Comparison of ENCODE assay signal across 1 cellular context in the genomic region with DNA sequence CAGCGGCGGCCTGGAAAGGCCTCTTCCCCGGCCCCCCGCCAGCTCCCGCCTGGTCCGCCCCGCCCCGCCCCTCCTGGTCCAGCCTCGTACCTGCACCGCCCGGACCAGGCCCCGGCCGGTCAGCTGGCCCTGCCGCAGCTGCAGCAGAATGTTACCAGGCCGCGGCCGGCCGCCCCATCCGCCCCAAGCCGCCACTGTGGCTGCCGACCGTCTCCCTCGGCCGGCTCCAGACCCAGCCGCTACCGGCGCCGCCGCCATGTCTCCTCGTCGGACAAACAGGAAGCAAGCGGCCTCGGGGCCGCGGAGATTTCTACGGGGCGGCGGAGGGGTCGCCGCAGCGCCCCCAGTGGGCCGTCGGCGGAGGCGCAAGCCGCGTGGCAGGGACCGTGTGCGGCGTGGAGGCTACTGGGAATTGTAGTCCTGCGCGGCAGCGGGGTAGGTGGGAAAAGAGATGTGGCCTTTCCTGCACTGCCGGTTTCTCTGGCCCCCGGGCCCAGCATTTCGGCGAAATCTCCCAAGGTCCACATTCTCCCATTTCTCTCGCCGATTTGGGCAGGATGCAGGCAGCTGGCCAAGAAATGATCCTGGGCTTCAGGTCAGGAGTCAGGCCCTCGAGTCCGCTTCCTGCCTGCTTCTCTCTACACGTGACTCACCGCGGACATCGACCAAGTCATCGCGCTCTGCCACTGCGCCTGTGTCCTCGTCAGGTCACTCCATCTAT.
TF ChIP-seq lines count a peak whose summit lies in the region.

A gene with protein sequence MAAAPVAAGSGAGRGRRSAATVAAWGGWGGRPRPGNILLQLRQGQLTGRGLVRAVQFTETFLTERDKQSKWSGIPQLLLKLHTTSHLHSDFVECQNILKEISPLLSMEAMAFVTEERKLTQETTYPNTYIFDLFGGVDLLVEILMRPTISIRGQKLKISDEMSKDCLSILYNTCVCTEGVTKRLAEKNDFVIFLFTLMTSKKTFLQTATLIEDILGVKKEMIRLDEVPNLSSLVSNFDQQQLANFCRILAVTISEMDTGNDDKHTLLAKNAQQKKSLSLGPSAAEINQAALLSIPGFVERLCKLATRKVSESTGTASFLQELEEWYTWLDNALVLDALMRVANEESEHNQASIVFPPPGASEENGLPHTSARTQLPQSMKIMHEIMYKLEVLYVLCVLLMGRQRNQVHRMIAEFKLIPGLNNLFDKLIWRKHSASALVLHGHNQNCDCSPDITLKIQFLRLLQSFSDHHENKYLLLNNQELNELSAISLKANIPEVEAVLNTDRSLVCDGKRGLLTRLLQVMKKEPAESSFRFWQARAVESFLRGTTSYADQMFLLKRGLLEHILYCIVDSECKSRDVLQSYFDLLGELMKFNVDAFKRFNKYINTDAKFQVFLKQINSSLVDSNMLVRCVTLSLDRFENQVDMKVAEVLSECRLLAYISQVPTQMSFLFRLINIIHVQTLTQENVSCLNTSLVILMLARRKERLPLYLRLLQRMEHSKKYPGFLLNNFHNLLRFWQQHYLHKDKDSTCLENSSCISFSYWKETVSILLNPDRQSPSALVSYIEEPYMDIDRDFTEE (minus strand): TSS at position 284 of the 721 bp plus-strand sequence. CDS start 26 bp downstream, at position 258.

TF ChIP-seq in K562, 482 proteins besides CTCF, POLR2A, EP300 and RAD21 (continued from another document and continues in another):
- TF ChIP-seq ZBTB40 (IDR thresholded peaks at IDR 0.05) = peak; percentile 64
- no peak for TF ChIP-seq ZBTB40 (CRISPR knock-in tag; IDR thresholded peaks at IDR 0.05)
- peak; percentile 95 for TF ChIP-seq TAF1 (IDR thresholded peaks at IDR 0.05; ENCODE audit: control insufficient read depth, extremely low read depth, insufficient read depth, low read length, severe bottlenecking)
- no peak for TF ChIP-seq HMG20A (CRISPR knock-in tag; conservative IDR thresholded peaks at IDR 0.05)
- TF ChIP-seq THAP12 (CRISPR knock-in tag; IDR thresholded peaks at IDR 0.05) = peak; percentile 54
- peak; percentile 78; the same call in 1 of the 2 replicates for TF ChIP-seq BACH1 (tag; IDR thresholded peaks at IDR 0.05)
- peak; percentile 51 for TF ChIP-seq TAF9B (IDR thresholded peaks at IDR 0.05; ENCODE audit: partially characterized antibody)
- TF ChIP-seq PML (IDR thresholded peaks at IDR 0.05; ENCODE audit: low read length) = peak; percentile 51; the same call in 1 of the 2 replicates
- peak; percentile 72 for TF ChIP-seq NEUROD1 (IDR thresholded peaks at IDR 0.05; ENCODE audit: borderline replicate concordance, low read depth, low read length, partially characterized antibody)
- peak; percentile 98 for TF ChIP-seq ETS1 (conservative IDR thresholded peaks at IDR 0.05; ENCODE audit: control insufficient read depth, low read depth, low read length)
- TF ChIP-seq BRCA1 (IDR thresholded peaks at IDR 0.05) = no peak
- no peak for TF ChIP-seq BRCA1 (CRISPR knock-in tag; IDR thresholded peaks at IDR 0.05)
- TF ChIP-seq, protein P1, sequence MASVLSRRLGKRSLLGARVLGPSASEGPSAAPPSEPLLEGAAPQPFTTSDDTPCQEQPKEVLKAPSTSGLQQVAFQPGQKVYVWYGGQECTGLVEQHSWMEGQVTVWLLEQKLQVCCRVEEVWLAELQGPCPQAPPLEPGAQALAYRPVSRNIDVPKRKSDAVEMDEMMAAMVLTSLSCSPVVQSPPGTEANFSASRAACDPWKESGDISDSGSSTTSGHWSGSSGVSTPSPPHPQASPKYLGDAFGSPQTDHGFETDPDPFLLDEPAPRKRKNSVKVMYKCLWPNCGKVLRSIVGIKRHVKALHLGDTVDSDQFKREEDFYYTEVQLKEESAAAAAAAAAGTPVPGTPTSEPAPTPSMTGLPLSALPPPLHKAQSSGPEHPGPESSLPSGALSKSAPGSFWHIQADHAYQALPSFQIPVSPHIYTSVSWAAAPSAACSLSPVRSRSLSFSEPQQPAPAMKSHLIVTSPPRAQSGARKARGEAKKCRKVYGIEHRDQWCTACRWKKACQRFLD (CRISPR knock-in tag; IDR thresholded peaks at IDR 0.05) = peak; percentile 97
- TF ChIP-seq EP400 (IDR thresholded peaks at IDR 0.05) = peak; percentile 96
- no peak for TF ChIP-seq ZNF785 (CRISPR knock-in tag; IDR thresholded peaks at IDR 0.05)
- TF ChIP-seq CREB3 (tag; conservative IDR thresholded peaks at IDR 0.05; ENCODE audit: low read depth) = peak; percentile 94
- no peak for TF ChIP-seq FOXP1 (CRISPR knock-in tag; IDR thresholded peaks at IDR 0.05)
- TF ChIP-seq CREM (IDR thresholded peaks at IDR 0.05; ENCODE audit: low read depth) = peak; percentile 93
- no peak for TF ChIP-seq HBP1 (CRISPR knock-in tag; IDR thresholded peaks at IDR 0.05)
- peak; percentile 94 for TF ChIP-seq MTA3 (IDR thresholded peaks at IDR 0.05; ENCODE audit: borderline replicate concordance)
- TF ChIP-seq DMBX1 (CRISPR knock-in tag; IDR thresholded peaks at IDR 0.05; ENCODE audit: borderline replicate concordance) = peak; percentile 92
- TF ChIP-seq, protein P2, sequence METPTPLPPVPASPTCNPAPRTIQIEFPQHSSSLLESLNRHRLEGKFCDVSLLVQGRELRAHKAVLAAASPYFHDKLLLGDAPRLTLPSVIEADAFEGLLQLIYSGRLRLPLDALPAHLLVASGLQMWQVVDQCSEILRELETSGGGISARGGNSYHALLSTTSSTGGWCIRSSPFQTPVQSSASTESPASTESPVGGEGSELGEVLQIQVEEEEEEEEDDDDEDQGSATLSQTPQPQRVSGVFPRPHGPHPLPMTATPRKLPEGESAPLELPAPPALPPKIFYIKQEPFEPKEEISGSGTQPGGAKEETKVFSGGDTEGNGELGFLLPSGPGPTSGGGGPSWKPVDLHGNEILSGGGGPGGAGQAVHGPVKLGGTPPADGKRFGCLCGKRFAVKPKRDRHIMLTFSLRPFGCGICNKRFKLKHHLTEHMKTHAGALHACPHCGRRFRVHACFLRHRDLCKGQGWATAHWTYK (CRISPR knock-in tag; IDR thresholded peaks at IDR 0.05) = peak; percentile 63; the same call in 1 of the 2 replicates
- TF ChIP-seq POU5F1 (IDR thresholded peaks at IDR 0.05; ENCODE audit: borderline replicate concordance, low read depth, low read length, partially characterized antibody) = peak; percentile 75
- TF ChIP-seq SMAD4 (CRISPR knock-in tag; conservative IDR thresholded peaks at IDR 0.05) = peak; percentile 91
- TF ChIP-seq SIN3B (IDR thresholded peaks at IDR 0.05; ENCODE audit: low read depth) = peak; percentile 71
- TF ChIP-seq FOSL1 (tag; conservative IDR thresholded peaks at IDR 0.05) = peak; percentile 88
- TF ChIP-seq NFRKB (IDR thresholded peaks at IDR 0.05; ENCODE audit: low read depth) = 0 out of 2 replicates have a peak, but pooled peaks have one; percentile 73
- TF ChIP-seq NELFE (IDR thresholded peaks at IDR 0.05; ENCODE audit: insufficient read depth, insufficient read length) = no peak
- no peak for TF ChIP-seq SMARCB1 (IDR thresholded peaks at IDR 0.05; ENCODE audit: insufficient read length, low read depth)
- TF ChIP-seq ZNF583 (CRISPR knock-in tag; IDR thresholded peaks at IDR 0.05) = peak; percentile 73
- peak; percentile 27 for TF ChIP-seq ZFP36 (IDR thresholded peaks at IDR 0.05; ENCODE audit: low read depth, low read length, partially characterized antibody)
- TF ChIP-seq ZNF584 (CRISPR knock-in tag; IDR thresholded peaks at IDR 0.05; ENCODE audit: low read depth) = peak; percentile 95; the same call in 1 of the 2 replicates
- peak; percentile 54 for TF ChIP-seq ETV5 (CRISPR knock-in tag; IDR thresholded peaks at IDR 0.05; ENCODE audit: low read depth)
- 0 out of 4 replicates have a peak, but pooled peaks of 1 of the 2 experiments have one; percentile 68 for TF ChIP-seq HDAC1 (IDR thresholded peaks at IDR 0.05)
- TF ChIP-seq NR2C1 (IDR thresholded peaks at IDR 0.05) = peak; percentile 76; the same call in 1 of the 2 replicates
- peak; percentile 87 for TF ChIP-seq NR2C1 (tag; IDR thresholded peaks at IDR 0.05)
